Comparison of ENCODE assay signal across 1 cellular context in the genomic region with DNA sequence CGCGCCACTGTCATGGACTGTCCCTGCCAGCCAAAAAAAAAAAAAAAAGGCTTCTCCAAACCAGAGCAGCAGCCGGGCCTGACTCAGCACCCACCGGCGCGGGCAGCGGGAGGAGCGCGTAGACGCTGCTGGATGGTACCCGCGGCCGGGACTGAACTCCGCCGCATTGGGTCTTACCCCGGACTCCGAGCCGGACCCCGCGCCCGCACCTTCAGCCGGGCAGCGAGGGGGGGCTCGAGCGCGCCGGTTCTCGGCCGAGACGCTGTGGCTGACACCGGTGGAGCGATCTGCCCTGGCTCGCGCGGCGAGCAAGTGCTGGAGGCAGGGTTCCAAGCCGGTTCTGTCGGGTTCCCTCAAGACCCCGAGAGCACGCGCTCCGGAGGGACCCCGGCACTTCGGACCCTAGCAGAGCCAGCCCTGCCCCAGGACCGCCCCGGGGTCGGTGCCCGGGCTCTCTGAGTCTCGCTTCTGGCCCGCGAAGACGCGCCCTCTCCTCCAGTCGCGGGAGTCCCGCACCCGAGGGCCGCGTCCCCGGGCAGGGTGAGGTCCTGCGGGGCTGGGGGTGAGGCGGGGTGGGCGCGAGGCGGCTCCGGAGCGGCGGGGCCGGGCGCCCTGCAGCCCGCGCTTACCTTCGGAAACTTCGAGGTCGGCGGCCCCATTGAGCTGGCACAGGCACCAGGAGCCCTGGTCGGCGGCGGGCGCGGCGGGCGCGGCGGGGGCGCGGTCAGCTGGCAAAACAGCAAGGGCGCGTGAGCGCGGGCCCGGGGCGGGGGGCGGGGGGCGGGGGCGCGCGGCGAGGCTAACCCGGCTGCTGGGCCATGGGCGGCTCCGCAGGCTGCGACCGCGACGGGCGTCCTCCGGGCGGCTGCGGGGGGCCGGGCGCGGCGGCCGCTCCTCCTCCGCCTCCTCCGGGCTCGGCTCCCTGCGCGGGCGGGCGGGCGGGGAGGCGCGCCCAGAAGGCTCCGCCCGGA.
TF ChIP-seq lines count a peak whose summit lies in the region.

No MANE protein-coding gene starts in this region.

TF ChIP-seq in GM23338, 12 proteins besides CTCF, POLR2A, EP300 and RAD21 (continued from another document):
- TF ChIP-seq, protein P1, sequence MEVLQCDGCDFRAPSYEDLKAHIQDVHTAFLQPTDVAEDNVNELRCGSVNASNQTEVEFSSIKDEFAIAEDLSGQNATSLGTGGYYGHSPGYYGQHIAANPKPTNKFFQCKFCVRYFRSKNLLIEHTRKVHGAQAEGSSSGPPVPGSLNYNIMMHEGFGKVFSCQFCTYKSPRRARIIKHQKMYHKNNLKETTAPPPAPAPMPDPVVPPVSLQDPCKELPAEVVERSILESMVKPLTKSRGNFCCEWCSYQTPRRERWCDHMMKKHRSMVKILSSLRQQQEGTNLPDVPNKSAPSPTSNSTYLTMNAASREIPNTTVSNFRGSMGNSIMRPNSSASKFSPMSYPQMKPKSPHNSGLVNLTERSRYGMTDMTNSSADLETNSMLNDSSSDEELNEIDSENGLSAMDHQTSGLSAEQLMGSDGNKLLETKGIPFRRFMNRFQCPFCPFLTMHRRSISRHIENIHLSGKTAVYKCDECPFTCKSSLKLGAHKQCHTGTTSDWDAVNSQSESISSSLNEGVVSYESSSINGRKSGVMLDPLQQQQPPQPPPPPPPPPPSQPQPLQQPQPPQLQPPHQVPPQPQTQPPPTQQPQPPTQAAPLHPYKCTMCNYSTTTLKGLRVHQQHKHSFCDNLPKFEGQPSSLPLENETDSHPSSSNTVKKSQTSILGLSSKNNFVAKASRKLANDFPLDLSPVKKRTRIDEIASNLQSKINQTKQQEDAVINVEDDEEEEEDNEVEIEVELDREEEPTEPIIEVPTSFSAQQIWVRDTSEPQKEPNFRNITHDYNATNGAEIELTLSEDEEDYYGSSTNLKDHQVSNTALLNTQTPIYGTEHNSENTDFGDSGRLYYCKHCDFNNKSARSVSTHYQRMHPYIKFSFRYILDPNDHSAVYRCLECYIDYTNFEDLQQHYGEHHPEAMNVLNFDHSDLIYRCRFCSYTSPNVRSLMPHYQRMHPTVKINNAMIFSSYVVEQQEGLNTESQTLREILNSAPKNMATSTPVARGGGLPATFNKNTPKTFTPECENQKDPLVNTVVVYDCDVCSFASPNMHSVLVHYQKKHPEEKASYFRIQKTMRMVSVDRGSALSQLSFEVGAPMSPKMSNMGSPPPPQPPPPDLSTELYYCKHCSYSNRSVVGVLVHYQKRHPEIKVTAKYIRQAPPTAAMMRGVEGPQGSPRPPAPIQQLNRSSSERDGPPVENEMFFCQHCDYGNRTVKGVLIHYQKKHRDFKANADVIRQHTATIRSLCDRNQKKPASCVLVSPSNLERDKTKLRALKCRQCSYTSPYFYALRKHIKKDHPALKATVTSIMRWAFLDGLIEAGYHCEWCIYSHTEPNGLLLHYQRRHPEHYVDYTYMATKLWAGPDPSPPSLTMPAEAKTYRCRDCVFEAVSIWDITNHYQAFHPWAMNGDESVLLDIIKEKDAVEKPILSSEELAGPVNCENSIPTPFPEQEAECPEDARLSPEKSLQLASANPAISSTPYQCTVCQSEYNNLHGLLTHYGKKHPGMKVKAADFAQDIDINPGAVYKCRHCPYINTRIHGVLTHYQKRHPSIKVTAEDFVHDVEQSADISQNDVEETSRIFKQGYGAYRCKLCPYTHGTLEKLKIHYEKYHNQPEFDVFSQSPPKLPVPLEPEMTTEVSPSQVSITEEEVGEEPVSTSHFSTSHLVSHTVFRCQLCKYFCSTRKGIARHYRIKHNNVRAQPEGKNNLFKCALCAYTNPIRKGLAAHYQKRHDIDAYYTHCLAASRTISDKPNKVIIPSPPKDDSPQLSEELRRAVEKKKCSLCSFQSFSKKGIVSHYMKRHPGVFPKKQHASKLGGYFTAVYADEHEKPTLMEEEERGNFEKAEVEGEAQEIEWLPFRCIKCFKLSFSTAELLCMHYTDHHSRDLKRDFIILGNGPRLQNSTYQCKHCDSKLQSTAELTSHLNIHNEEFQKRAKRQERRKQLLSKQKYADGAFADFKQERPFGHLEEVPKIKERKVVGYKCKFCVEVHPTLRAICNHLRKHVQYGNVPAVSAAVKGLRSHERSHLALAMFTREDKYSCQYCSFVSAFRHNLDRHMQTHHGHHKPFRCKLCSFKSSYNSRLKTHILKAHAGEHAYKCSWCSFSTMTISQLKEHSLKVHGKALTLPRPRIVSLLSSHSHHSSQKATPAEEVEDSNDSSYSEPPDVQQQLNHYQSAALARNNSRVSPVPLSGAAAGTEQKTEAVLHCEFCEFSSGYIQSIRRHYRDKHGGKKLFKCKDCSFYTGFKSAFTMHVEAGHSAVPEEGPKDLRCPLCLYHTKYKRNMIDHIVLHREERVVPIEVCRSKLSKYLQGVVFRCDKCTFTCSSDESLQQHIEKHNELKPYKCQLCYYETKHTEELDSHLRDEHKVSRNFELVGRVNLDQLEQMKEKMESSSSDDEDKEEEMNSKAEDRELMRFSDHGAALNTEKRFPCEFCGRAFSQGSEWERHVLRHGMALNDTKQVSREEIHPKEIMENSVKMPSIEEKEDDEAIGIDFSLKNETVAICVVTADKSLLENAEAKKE (CRISPR knock-in tag; IDR thresholded peaks at IDR 0.05), result no peak
- no peak for TF ChIP-seq POLR2AphosphoS5 (IDR thresholded peaks at IDR 0.05; ENCODE audit: low read depth)
